8 cellular contexts compared by ENCODE assay signal in genomic region chr11:10931761-10932700, GRCh38.
DNase-seq lines count a peak whose midpoint lies in the region; ATAC-seq and FAIRE-seq lines count a peak whose summit lies in the region.

No MANE protein-coding gene starts in this region.

- no peak for ATAC-seq in HG02885 (IDR thresholded peaks at IDR 0.05; ENCODE audit: poor library complexity, unreplicated experiment)

- DNase-seq in DMS53 treated with DMSO at 0.1 percent for 48 hours (lab: John Stamatoyannopoulos, UW; ENCODE audit: unreplicated experiment), result peak; percentile 27
- peak; percentile 65 for DNase-seq in NCI-H748 treated with DMSO at 0.1 percent for 48 hours (lab: John Stamatoyannopoulos, UW)
- DNase-seq in ecto neural progenitor cell (ENCODE audit: low spot score), result peak; percentile 73
- peak; percentile 48 for DNase-seq in middle frontal gyrus (ENCODE audit: extremely low spot score, low spot score)
- DNase-seq in urothelium cell line (ENCODE audit: low spot score), result peak; percentile 34
- no peak for DNase-seq in NCI-H2107 (lab: John Stamatoyannopoulos, UW)
- no peak for DNase-seq in GM03348 (ENCODE audit: low spot score)

- peak; percentile 92 for FAIRE-seq in urothelium cell line (lab: Jason Lieb, UNC)

Comparison
In these comparisons a context has a peak if more than half of its experiments do, and no peak if none do; other contexts are left out.
1. DNase-seq: peak in DMS53 treated with DMSO at 0.1 percent for 48 hours (single experiment), NCI-H748 treated with DMSO at 0.1 percent for 48 hours (single experiment), ecto neural progenitor cell (single experiment), middle frontal gyrus (single experiment) and urothelium cell line (single experiment); none in NCI-H2107 (single experiment) and GM03348 (single experiment).